24 cellular contexts compared by ENCODE assay signal in genomic region chr2:31008571-31009114, GRCh38.
A peak's percentile ranks its signal among the peaks of the same experiment; 100 is the strongest.
DNase-seq lines count a peak whose midpoint lies in the region; TF ChIP-seq lines count a peak whose summit lies in the region.
"Had no signal": no experiment of that assay in that cellular context is flagged by ENCODE, and none has a peak within 500 bp of the region (broad histone marks: within the 10 kb centered on the region; RNA-seq: fewer than 3 reads in every experiment).

No MANE protein-coding gene starts in this region.

- no peaks in the 10 kb centered on the region for H3K36me3 Mint-ChIP-seq in Caco-2 (ENCODE audit: insufficient read depth, unreplicated experiment)
- H3K36me3 Mint-ChIP-seq: natural killer cell treated with Interleukin-12 subunit alpha and Interleukin-12 subunit beta and Interleukin-15 and Interleukin-18, amount 100 ng/mL, for 72 hours had no signal

- peaks cover 35% of the 10 kb centered on the region for H3K27me3 Mint-ChIP-seq in Caco-2 (ENCODE audit: insufficient read depth, unreplicated experiment)

- H3K4me1 ChIP-seq in BE2C (peaks cover 39% of the 10 kb centered on the region), HEK293 (ENCODE audit: control insufficient read depth, insufficient read depth, low read length) (peaks cover 3% of the 10 kb centered on the region; the same call in 1 of the 2 replicates), Caco-2 (no peaks in the 10 kb centered on the region)
- H3K4me1 ChIP-seq: colonic mucosa, parathyroid adenoma, stomach had no signal

- POLR2A ChIA-PET in HEK293 (lab: Yijun Ruan, JAX): no interaction called here
- POLR2A ChIA-PET in Caco-2 (lab: Charles Lee): no interaction called here

- no peak overlapping the region for H3K27ac ChIP-seq in HEK293 (ENCODE audit: extremely low read depth, low read depth, low read length)
- H3K27ac ChIP-seq: colonic mucosa, esophagus squamous epithelium, KMS-11, parathyroid adenoma, stomach, tibial artery had no signal

- H3K9me3 Mint-ChIP-seq in Caco-2 (ENCODE audit: unreplicated experiment): no peaks in the 10 kb centered on the region
- H3K9me3 Mint-ChIP-seq: activated T-cell treated with anti-CD3 and anti-CD28 coated beads, Interleukin-2, amount 50 U/mL, for 24 hours; endodermal cell; natural killer cell treated with Interleukin-12 subunit alpha and Interleukin-12 subunit beta and Interleukin-15 and Interleukin-18, amount 100 ng/mL, for 72 hours had no signal

- H3K27ac Mint-ChIP-seq in Caco-2 (ENCODE audit: unreplicated experiment): no peak overlapping the region
- H3K27ac Mint-ChIP-seq: activated CD4-positive, alpha-beta T cell treated with anti-CD3 and anti-CD28 coated beads for 36 hours; activated T-cell treated with anti-CD3 and anti-CD28 coated beads, Interleukin-2, amount 50 U/mL, for 24 hours; endodermal cell; natural killer cell treated with Interleukin-12 subunit alpha and Interleukin-12 subunit beta and Interleukin-15 and Interleukin-18, amount 100 ng/mL, for 72 hours had no signal

- H3K36me3 ChIP-seq in BE2C (no peaks in the 10 kb centered on the region), HEK293 (ENCODE audit: control insufficient read depth in 2 of 2, insufficient read depth in 1 of 2, low read length in 2 of 2) (no peaks in the 10 kb centered on the region), Caco-2 (ENCODE audit: control insufficient read depth, insufficient read depth, low read length) (no peaks in the 10 kb centered on the region)
- H3K36me3 ChIP-seq: colonic mucosa, esophagus squamous epithelium, stomach, tibial artery had no signal

- no peak overlapping the region for H3K4me3 ChIP-seq in BE2C (ENCODE audit: low read depth, low read length)
- no peak overlapping the region for H3K4me3 ChIP-seq in HEK293 (ENCODE audit: low read depth, low read length)
- no peak overlapping the region for H3K4me3 ChIP-seq in Caco-2 (ENCODE audit: low read depth, low read length)
- H3K4me3 ChIP-seq: colonic mucosa, esophagus squamous epithelium, stomach, tibial artery had no signal

- H3K4me3 Mint-ChIP-seq in Caco-2 (ENCODE audit: unreplicated experiment): no peak overlapping the region
- H3K4me3 Mint-ChIP-seq: activated CD4-positive, alpha-beta T cell treated with anti-CD3 and anti-CD28 coated beads for 36 hours; activated T-cell treated with anti-CD3 and anti-CD28 coated beads, Interleukin-2, amount 50 U/mL, for 24 hours; endodermal cell; natural killer cell treated with Interleukin-12 subunit alpha and Interleukin-12 subunit beta and Interleukin-15 and Interleukin-18, amount 100 ng/mL, for 72 hours had no signal

- H3K4me1 Mint-ChIP-seq in Caco-2 (ENCODE audit: low read depth, unreplicated experiment): no peaks in the 10 kb centered on the region
- H3K4me1 Mint-ChIP-seq: activated CD4-positive, alpha-beta T cell treated with anti-CD3 and anti-CD28 coated beads for 36 hours; endodermal cell had no signal

- intact Hi-C loops in head of caudate nucleus (cut with DNase I): no loop called here
- intact Hi-C loops in Caco-2 (cut with micrococcal nuclease; ENCODE audit: unreplicated experiment): no loop called here

- H3K9me3 ChIP-seq in BE2C (no peaks in the 10 kb centered on the region), HEK293 (ENCODE audit: control insufficient read depth, insufficient read depth, low read depth, low read length) (no peaks in the 10 kb centered on the region), Caco-2 (no peaks in the 10 kb centered on the region)
- H3K9me3 ChIP-seq: colonic mucosa, esophagus squamous epithelium, stomach, tibial artery had no signal

- DNase-seq in BE2C: peak; percentile 85
- peak; percentile 71 for DNase-seq in NCI-H345 treated with DMSO at 0.1 percent for 48 hours (lab: John Stamatoyannopoulos, UW; ENCODE audit: unreplicated experiment)
- peak in 39 of 42 donors; percentile 6 to 85 (median 51) for DNase-seq in head of caudate nucleus
- DNase-seq in NCI-H446 treated with DMSO at 0.1 percent for 48 hours (lab: John Stamatoyannopoulos, UW): no peak
- no peak for DNase-seq in ecto neural progenitor cell (ENCODE audit: low spot score)
- DNase-seq in Caco-2: no peak
- DNase-seq in D341Med (ENCODE audit: low spot score): no peak
- DNase-seq: activated CD4-positive, alpha-beta T cell treated with anti-CD3 and anti-CD28 coated beads for 36 hours; activated T-cell treated with anti-CD3 and anti-CD28 coated beads, Interleukin-2, amount 50 U/mL, for 24 hours; colonic mucosa; DMS53; endodermal cell; esophagus squamous epithelium; GF-D8; NCI-H2029 treated with DMSO at 0.1 percent for 48 hours; NCI-H526; RPMI8226; stomach; T-helper 2 cell; tibial artery had no signal

- CTCF ChIA-PET in HEK293 (lab: Yijun Ruan, JAX) (no interaction called here), Caco-2 (lab: Charles Lee) (no interaction called here)

- TF ChIP-seq CTCF in BE2C (IDR thresholded peaks at IDR 0.05; ENCODE audit: low read depth, low read length) (no peak), HEK293 (tag by site-specific recombination; IDR thresholded peaks at IDR 0.05) (no peak), Caco-2 (IDR thresholded peaks at IDR 0.05; ENCODE audit: insufficient read depth in 1 of 2, low read depth in 1 of 2, low read length in 1 of 2, severe bottlenecking in 1 of 2, unreplicated experiment in 1 of 2) (no peak)

- BruUV-seq in Caco-2 (replicated peaks; lab: Mats Ljungman, UMichigan): no TSS peak

- no peaks in the 10 kb centered on the region for H3K27me3 ChIP-seq in BE2C
- H3K27me3 ChIP-seq in Caco-2 (replicated peaks; ENCODE audit: control insufficient read depth, insufficient read depth, low read length): peaks cover 6% of the 10 kb centered on the region
- H3K27me3 ChIP-seq: colonic mucosa had no signal

TF ChIP-seq in HEK293, 187 proteins besides CTCF, POLR2A, EP300 and RAD21 (continues in another document):
- TF ChIP-seq ZNF394 (tag by site-specific recombination; IDR thresholded peaks at IDR 0.05; ENCODE audit: borderline replicate concordance): peak; percentile 57; the same call in 1 of the 2 replicates
- TF ChIP-seq ZNF610 (tag by site-specific recombination; IDR thresholded peaks at IDR 0.05; ENCODE audit: borderline replicate concordance): peak; percentile 79; the same call in 1 of the 2 replicates
- no peak for TF ChIP-seq ZNF112 (tag by site-specific recombination; IDR thresholded peaks at IDR 0.05)
- TF ChIP-seq ZXDB (tag by site-specific recombination; IDR thresholded peaks at IDR 0.05): peak; percentile 55
- TF ChIP-seq GLIS1 (tag by site-specific recombination; IDR thresholded peaks at IDR 0.05): peak; percentile 96
- TF ChIP-seq KLF7 (tag by site-specific recombination; IDR thresholded peaks at IDR 0.05; ENCODE audit: borderline replicate concordance): peak; percentile 44; the same call in 1 of the 2 replicates
- peak; percentile 64; the same call in 1 of the 2 replicates for TF ChIP-seq ZBTB8A (tag by site-specific recombination; IDR thresholded peaks at IDR 0.05)
- TF ChIP-seq ZNF600 (tag by site-specific recombination; IDR thresholded peaks at IDR 0.05): peak; percentile 47; the same call in 1 of the 2 replicates
- TF ChIP-seq ZNF664 (tag by site-specific recombination; IDR thresholded peaks at IDR 0.05): peak; percentile 12; the same call in 1 of the 2 replicates
- TF ChIP-seq ZBTB48 (tag by site-specific recombination; IDR thresholded peaks at IDR 0.05): peak; percentile 55; the same call in 1 of the 2 replicates
- TF ChIP-seq ZFP69B (tag by site-specific recombination; IDR thresholded peaks at IDR 0.05): 0 out of 2 replicates have a peak, but pooled peaks have one; percentile 32
- TF ChIP-seq ZBTB6 (tag by site-specific recombination; IDR thresholded peaks at IDR 0.05): 0 out of 2 replicates have a peak, but pooled peaks have one; percentile 11
- peak; percentile 16; the same call in 1 of the 2 replicates for TF ChIP-seq ZNF596 (tag by site-specific recombination; IDR thresholded peaks at IDR 0.05)
- TF ChIP-seq ZNF561 (tag by site-specific recombination; IDR thresholded peaks at IDR 0.05; ENCODE audit: borderline replicate concordance): peak; percentile 65; the same call in 1 of the 2 replicates
- no peak for TF ChIP-seq ELK4 (IDR thresholded peaks at IDR 0.05; ENCODE audit: borderline replicate concordance, low read depth, low read length)
- no peak for TF ChIP-seq ZNF624 (tag by site-specific recombination; IDR thresholded peaks at IDR 0.05)
- 0 out of 2 replicates have a peak, but pooled peaks have one; percentile 43 for TF ChIP-seq ZSCAN23 (tag by site-specific recombination; IDR thresholded peaks at IDR 0.05)
- TF ChIP-seq ZNF423 (tag by site-specific recombination; IDR thresholded peaks at IDR 0.05): peak; percentile 94
- TF ChIP-seq ZNF549 (tag by site-specific recombination; IDR thresholded peaks at IDR 0.05): no peak

Comparison
In these comparisons a context has a peak if more than half of its experiments do, and no peak if none do; other contexts are left out.
1. DNase-seq: peak in BE2C (single experiment), NCI-H345 treated with DMSO at 0.1 percent for 48 hours (single experiment) and head of caudate nucleus (39 of 42); none in NCI-H446 treated with DMSO at 0.1 percent for 48 hours (single experiment), ecto neural progenitor cell (single experiment), Caco-2 (0 of 2) and D341Med (single experiment).